Comparison of ENCODE assay signal across 10 cellular contexts in genomic region chr20:29878777-29879442, GRCh38.
DNase-seq lines count a peak whose midpoint lies in the region; ATAC-seq and TF ChIP-seq lines count a peak whose summit lies in the region.
"Had no signal": no experiment of that assay in that cellular context is flagged by ENCODE, and none has a peak within 500 bp of the region (broad histone marks: within the 10 kb centered on the region; RNA-seq: fewer than 3 reads in every experiment).

No MANE protein-coding gene starts in this region.

- H3K9me3 Mint-ChIP-seq in activated naive CD4-positive, alpha-beta T cell treated with anti-CD3 and anti-CD28 coated beads, Interleukin-2, amount 10 ng/mL, durations not matched to agents 7 days and 5 days = peaks cover 45% of the 10 kb centered on the region
- peaks cover 32 to 81% (median 57%) of the 10 kb centered on the region in 6 donors for H3K9me3 Mint-ChIP-seq in immature natural killer cell

- no peak overlapping the region for H3K4me3 ChIP-seq in aorta (ENCODE audit: low read length in 2 of 2)
- H3K4me3 ChIP-seq: SJSA1 had no signal

- no peaks in the 10 kb centered on the region for H3K4me1 ChIP-seq in aorta (ENCODE audit: control insufficient read depth in 1 of 2, insufficient read depth in 2 of 2, low read length in 2 of 2)
- H3K4me1 ChIP-seq: SJSA1 had no signal

- peaks cover 2% of the 10 kb centered on the region for H3K36me3 Mint-ChIP-seq in activated naive CD4-positive, alpha-beta T cell treated with anti-CD3 and anti-CD28 coated beads, Interleukin-2, amount 10 ng/mL, durations not matched to agents 7 days and 5 days
- H3K36me3 Mint-ChIP-seq in immature natural killer cell = peaks cover 9 to 14% (median 9%) of the 10 kb centered on the region in 3 donors

- CTCF ChIA-PET in activated naive CD4-positive, alpha-beta T cell treated with anti-CD3 and anti-CD28 coated beads, Interleukin-2, amount 10 ng/mL, durations not matched to agents 7 days and 5 days (lab: Charles Lee) = no interaction called here

- intact Hi-C loops in aorta (cut with DNase I) = loop anchor here in 1 of 2 donors (10.0 kb wide), 1 partner anchor 764 kb away; no protein-coding TSS in a partner anchor

- no peak overlapping the region for H3K27ac Mint-ChIP-seq in activated naive CD4-positive, alpha-beta T cell treated with anti-CD3 and anti-CD28 coated beads, Interleukin-2, amount 10 ng/mL, durations not matched to agents 7 days and 5 days
- H3K27ac Mint-ChIP-seq in immature natural killer cell = no peak overlapping the region

- H3K4me1 Mint-ChIP-seq in activated naive CD4-positive, alpha-beta T cell treated with anti-CD3 and anti-CD28 coated beads, Interleukin-2, amount 10 ng/mL, durations not matched to agents 7 days and 5 days = no peaks in the 10 kb centered on the region
- H3K4me1 Mint-ChIP-seq in immature natural killer cell = peaks cover 0 to 1% of the 10 kb centered on the region in 2 donors

- ATAC-seq in SK-N-SH treated with all-trans-retinoic acid at 6 μM for 48 hours (peak; percentile 40), aorta (ENCODE audit: low FRiP score) (peak; percentile 77), HG02678 (IDR thresholded peaks at IDR 0.05; ENCODE audit: unreplicated experiment) (no peak)

- H3K4me3 Mint-ChIP-seq in activated naive CD4-positive, alpha-beta T cell treated with anti-CD3 and anti-CD28 coated beads, Interleukin-2, amount 10 ng/mL, durations not matched to agents 7 days and 5 days = peak overlapping the region; percentile 40
- peak overlapping the region in 4 of 5 donors; percentile 18 to 72 (median 36) for H3K4me3 Mint-ChIP-seq in immature natural killer cell

- H3K9me3 ChIP-seq in aorta (ENCODE audit: control insufficient read depth, low read length) = peaks cover 8% of the 10 kb centered on the region
- H3K9me3 ChIP-seq: SJSA1 had no signal

- no peaks in the 10 kb centered on the region for H3K36me3 ChIP-seq in aorta (ENCODE audit: control insufficient read depth in 1 of 2, insufficient read depth in 2 of 2, low read length in 1 of 2)
- H3K36me3 ChIP-seq: SJSA1 had no signal

- DNase-seq in activated naive CD4-positive, alpha-beta T cell treated with anti-CD3 and anti-CD28 coated beads, Interleukin-2, amount 10 ng/mL, durations not matched to agents 7 days and 5 days = no peak
- DNase-seq in activated naive CD4-positive, alpha-beta T cell treated with Interleukin-2 at 50 U/mL for 16 hours = no peak
- DNase-seq in immature natural killer cell (peak in 1 of 3 donors; percentile 11), aorta (peak; percentile 49 to 81), mucosa of gallbladder (ENCODE audit: low spot score) (no peak), T-helper 9 cell (no peak)
- DNase-seq: NCI-H1092 had no signal

- peaks cover 8% of the 10 kb centered on the region for H3K27me3 Mint-ChIP-seq in activated naive CD4-positive, alpha-beta T cell treated with anti-CD3 and anti-CD28 coated beads, Interleukin-2, amount 10 ng/mL, durations not matched to agents 7 days and 5 days
- peaks cover 0 to 7% (median 0%) of the 10 kb centered on the region in 3 donors for H3K27me3 Mint-ChIP-seq in immature natural killer cell (ENCODE audit: low read depth in 3 of 3)

- WGBS in aorta, 2 donors = 45 to 50% methylated on average over 24 of the region's 24 CpGs

- H3K27me3 ChIP-seq in aorta (ENCODE audit: control insufficient read depth in 1 of 2, insufficient read depth in 2 of 2, low read length in 1 of 2) = no peaks in the 10 kb centered on the region
- H3K27me3 ChIP-seq: SJSA1 had no signal

- no peak overlapping the region for H3K27ac ChIP-seq in aorta (ENCODE audit: low read depth in 1 of 2, low read length in 2 of 2)
- H3K27ac ChIP-seq: SJSA1 had no signal

TF ChIP-seq in SK-N-SH treated with all-trans-retinoic acid at 6 μM for 48 hours, 23 proteins besides CTCF, POLR2A, EP300 and RAD21:
- TF ChIP-seq TCF4 (CRISPR knock-in tag; IDR thresholded peaks at IDR 0.05; ENCODE audit: borderline replicate concordance) (no peak), ZFP30 (CRISPR knock-in tag; IDR thresholded peaks at IDR 0.05) (no peak), ARNTL (CRISPR knock-in tag; IDR thresholded peaks at IDR 0.05; ENCODE audit: borderline replicate concordance, low read depth) (no peak), POU6F1 (CRISPR knock-in tag; IDR thresholded peaks at IDR 0.05; ENCODE audit: borderline replicate concordance, low read depth) (no peak), SNAI2 (CRISPR knock-in tag; IDR thresholded peaks at IDR 0.05) (no peak), ISL1 (CRISPR knock-in tag; IDR thresholded peaks at IDR 0.05) (no peak), CSRNP3 (CRISPR knock-in tag; IDR thresholded peaks at IDR 0.05) (no peak), GLIS3 (CRISPR knock-in tag; IDR thresholded peaks at IDR 0.05) (no peak), ZNF70 (CRISPR knock-in tag; IDR thresholded peaks at IDR 0.05) (no peak)

Comparison
In these comparisons a context has a peak if more than half of its experiments do, and no peak if none do; other contexts are left out.
1. DNase-seq: peak in aorta (2 of 2); none in activated naive CD4-positive, alpha-beta T cell treated with anti-CD3 and anti-CD28 coated beads, Interleukin-2, amount 10 ng/mL, durations not matched to agents 7 days and 5 days (single experiment), activated naive CD4-positive, alpha-beta T cell treated with Interleukin-2 at 50 U/mL for 16 hours (single experiment), mucosa of gallbladder (single experiment) and T-helper 9 cell (single experiment).